In genomic region chr14:91882776-91883175, GRCh38 we compare ENCODE assay signal across 29 cellular contexts. TPM values are rescaled to one million over a fixed set of nuclear protein-coding genes. Genes with fewer than 3 reads are reported as not detected.
DNase-seq lines count a peak whose midpoint lies in the region; ATAC-seq, FAIRE-seq and TF ChIP-seq lines count a peak whose summit lies in the region.
"Had no signal": no experiment of that assay in that cellular context is flagged by ENCODE, and none has a peak within 500 bp of the region (broad histone marks: within the 10 kb centered on the region; RNA-seq: fewer than 3 reads in every experiment).

No MANE protein-coding gene starts in this region.

- WGBS in GM12878 (ENCODE audit: insufficient coverage, insufficient replicate concordance, low lambda C conversion rate, missing lambda C conversion rate) = 63% methylated on average over 4 of the region's 4 CpGs
- 64 to 76% methylated on average over 4 of the region's 4 CpGs for WGBS in testis, 2 donors

- intact Hi-C loops in CD8-positive, alpha-beta T cell (cut with DNase I, micrococcal nuclease) = no loop called here
- intact Hi-C loops in GM12878 (cut with micrococcal nuclease; ENCODE audit: unreplicated experiment) (no loop called here), testis (cut with DNase I; ENCODE audit: low total_unique reads) (no loop called here), mucosa of descending colon (cut with DNase I, micrococcal nuclease) (no loop called here)
- intact Hi-C loops in naive thymus-derived CD4-positive, alpha-beta T cell (cut with micrococcal nuclease) = no loop called here

- no TSS peak for BruUV-seq in GM12878 (replicated peaks; lab: Mats Ljungman, UMichigan)

- peak overlapping the region; percentile 66 for H3K27ac Mint-ChIP-seq in CD8-positive, alpha-beta T cell
- peak overlapping the region in 5 of 9 donors; percentile 12 to 72 (median 40) for H3K27ac Mint-ChIP-seq in naive thymus-derived CD4-positive, alpha-beta T cell
- H3K27ac Mint-ChIP-seq: activated CD4-positive, alpha-beta memory T cell treated with anti-CD3 and anti-CD28 coated beads, Interleukin-2, amount 10 ng/mL, durations not matched to agents 7 days and 5 days; activated naive CD4-positive, alpha-beta T cell treated with anti-CD3 and anti-CD28 coated beads, Interleukin-2, amount 50 U/mL, for 24 hours; activated T-helper 17 cell treated with anti-CD3 and anti-CD28 coated beads, Interleukin-2, amount 50 U/mL, for 72 hours; T-helper 17 cell had no signal

- no peak overlapping the region for H3K4me3 Mint-ChIP-seq in CD8-positive, alpha-beta T cell
- no peak overlapping the region for H3K4me3 Mint-ChIP-seq in naive thymus-derived CD4-positive, alpha-beta T cell
- H3K4me3 Mint-ChIP-seq: activated CD4-positive, alpha-beta memory T cell treated with anti-CD3 and anti-CD28 coated beads, Interleukin-2, amount 10 ng/mL, durations not matched to agents 7 days and 5 days; activated naive CD4-positive, alpha-beta T cell treated with anti-CD3 and anti-CD28 coated beads, Interleukin-2, amount 50 U/mL, for 24 hours; activated T-helper 17 cell treated with anti-CD3 and anti-CD28 coated beads, Interleukin-2, amount 50 U/mL, for 72 hours; neural crest cell; T-helper 17 cell had no signal

- H4K20me1 ChIP-seq in GM12878 (ENCODE audit: control insufficient read depth, insufficient read depth) = no peaks in the 10 kb centered on the region
- H4K20me1 ChIP-seq: BLaER1 had no signal

- no peaks in the 10 kb centered on the region for H3K27me3 ChIP-seq in CD8-positive, alpha-beta T cell (ENCODE audit: insufficient read depth, low read length)
- H3K27me3 ChIP-seq in GM12878 (replicated peaks in 1 of 2; ENCODE audit: control insufficient read depth in 2 of 2, insufficient read depth in 2 of 2, low read length in 1 of 2) (no peaks in the 10 kb centered on the region), testis (no peaks in the 10 kb centered on the region)
- no peaks in the 10 kb centered on the region for H3K27me3 ChIP-seq in naive thymus-derived CD4-positive, alpha-beta T cell (ENCODE audit: control insufficient read depth in 2 of 2, insufficient read depth in 2 of 2, low read length in 2 of 2)
- H3K27me3 ChIP-seq: BLaER1, cardiac muscle cell, right lobe of liver, tibial nerve had no signal

- no peak overlapping the region for H3K4me2 ChIP-seq in GM12878 (ENCODE audit: control insufficient read depth, insufficient read depth)
- H3K4me2 ChIP-seq: BLaER1 had no signal

- H3K9me3 ChIP-seq in CD8-positive, alpha-beta T cell (ENCODE audit: low read length) = no peaks in the 10 kb centered on the region
- H3K9me3 ChIP-seq in GM12878 (replicated peaks; ENCODE audit: control insufficient read depth, insufficient read depth, low read length) (no peaks in the 10 kb centered on the region), testis (no peaks in the 10 kb centered on the region), mucosa of descending colon (no peaks in the 10 kb centered on the region)
- H3K9me3 ChIP-seq in naive thymus-derived CD4-positive, alpha-beta T cell (ENCODE audit: control insufficient read depth in 2 of 3, low read length in 3 of 3) = no peaks in the 10 kb centered on the region
- H3K9me3 ChIP-seq: BLaER1, right lobe of liver, tibial nerve had no signal

- SMC1A ChIA-PET in GM12878 (lab: Charles Lee; ENCODE audit: uncharacterized antibody, unreplicated experiment) = interaction anchor here (0.7 to 0.9 kb wide), 3 partner anchors 17 to 233 kb away, joined by 3 to 4 read pairs (median 3); no protein-coding TSS in a partner anchor

- H3K4me1 Mint-ChIP-seq in CD8-positive, alpha-beta T cell (ENCODE audit: low read depth) = peaks cover 58% of the 10 kb centered on the region
- H3K4me1 Mint-ChIP-seq in naive thymus-derived CD4-positive, alpha-beta T cell = peaks cover 36 to 53% (median 44%) of the 10 kb centered on the region in 7 donors

- TF ChIP-seq POLR2A in GM12878 (IDR thresholded peaks at IDR 0.05; ENCODE audit: low read depth, low read length) (no peak), testis (IDR thresholded peaks at IDR 0.05) (no peak)

- TF ChIP-seq CTCF in CD8-positive, alpha-beta T cell (IDR thresholded peaks at IDR 0.05) = no peak
- TF ChIP-seq CTCF in GM12878 (IDR thresholded peaks at IDR 0.05 in 2 of 3, conservative IDR thresholded peaks at IDR 0.05 in 1 of 3; ENCODE audit: control insufficient read depth in 2 of 3, extremely low read depth in 1 of 3, insufficient read depth in 1 of 3, low read depth in 3 of 3, low read length in 3 of 3) (no peak), testis (IDR thresholded peaks at IDR 0.05) (no peak), mucosa of descending colon (IDR thresholded peaks at IDR 0.05) (no peak)

- no peaks in the 10 kb centered on the region for H3K27me3 Mint-ChIP-seq in CD8-positive, alpha-beta T cell (ENCODE audit: low read depth)
- no peaks in the 10 kb centered on the region for H3K27me3 Mint-ChIP-seq in naive thymus-derived CD4-positive, alpha-beta T cell
- H3K27me3 Mint-ChIP-seq: activated CD4-positive, alpha-beta memory T cell treated with anti-CD3 and anti-CD28 coated beads, Interleukin-2, amount 10 ng/mL, durations not matched to agents 7 days and 5 days; activated naive CD4-positive, alpha-beta T cell treated with anti-CD3 and anti-CD28 coated beads, Interleukin-2, amount 50 U/mL, for 24 hours; activated T-helper 17 cell treated with anti-CD3 and anti-CD28 coated beads, Interleukin-2, amount 50 U/mL, for 72 hours; T-helper 17 cell had no signal

- DNase-seq in CD8-positive, alpha-beta T cell = no peak
- no peak for DNase-seq in GM12878 (ENCODE audit: low read depth, low spot score)
- DNase-seq in naive thymus-derived CD4-positive, alpha-beta T cell = no peak
- no peak for DNase-seq in testis
- DNase-seq in mucosa of descending colon = no peak
- no peak for DNase-seq in T1000 (lab: John Stamatoyannopoulos, UW)
- DNase-seq: activated CD4-positive, alpha-beta memory T cell treated with anti-CD3 and anti-CD28 coated beads, Interleukin-2, amount 10 ng/mL, durations not matched to agents 7 days and 5 days; activated CD4-positive, alpha-beta T cell treated with anti-CD3 and anti-CD28 coated beads for 1 hour; Calu3; GOT3; NCI-H146; NCI-H2107; NCI-H446; right lobe of liver; stimulated activated naive CD4-positive, alpha-beta T cell treated with Interleukin-2 at 50 U/mL for 16 hours; T-helper 17 cell had no signal

- no peaks in the 10 kb centered on the region for H3K36me3 ChIP-seq in CD8-positive, alpha-beta T cell (ENCODE audit: insufficient read depth, low read length)
- H3K36me3 ChIP-seq in GM12878 (ENCODE audit: control insufficient read depth in 2 of 2, insufficient read depth in 2 of 2, low read length in 1 of 2) = no peaks in the 10 kb centered on the region
- no peaks in the 10 kb centered on the region for H3K36me3 ChIP-seq in naive thymus-derived CD4-positive, alpha-beta T cell (ENCODE audit: control insufficient read depth in 2 of 3, insufficient read depth in 3 of 3, low read length in 3 of 3)
- no peaks in the 10 kb centered on the region for H3K36me3 ChIP-seq in testis (ENCODE audit: low read depth, missing control alignments)
- no peaks in the 10 kb centered on the region for H3K36me3 ChIP-seq in mucosa of descending colon (ENCODE audit: low read depth)
- H3K36me3 ChIP-seq: BLaER1, cardiac muscle cell, right lobe of liver had no signal

- no peak for ATAC-seq in CD8-positive, alpha-beta T cell
- ATAC-seq in GM12878 (peak; percentile 25; the same call in 2 of the 3 replicates), mucosa of descending colon (no peak), HG03196 (IDR thresholded peaks at IDR 0.05; ENCODE audit: unreplicated experiment) (no peak)
- ATAC-seq in naive thymus-derived CD4-positive, alpha-beta T cell = no peak
- ATAC-seq: activated T-helper 17 cell treated with anti-CD3 and anti-CD28 coated beads, Interleukin-2, amount 50 U/mL, for 72 hours; esophagus mucosa; right lobe of liver; SK-N-SH treated with all-trans-retinoic acid at 6 μM for 48 hours; T-helper 17 cell had no signal

- no peak overlapping the region for H3K4me3 ChIP-seq in CD8-positive, alpha-beta T cell (ENCODE audit: low read depth, low read length)
- no peak overlapping the region for H3K4me3 ChIP-seq in GM12878
- H3K4me3 ChIP-seq in naive thymus-derived CD4-positive, alpha-beta T cell (ENCODE audit: low read length) = no peak overlapping the region
- H3K4me3 ChIP-seq in testis = no peak overlapping the region
- H3K4me3 ChIP-seq in mucosa of descending colon = no peak overlapping the region
- H3K4me3 ChIP-seq: BLaER1, cardiac muscle cell, right lobe of liver, tibial nerve had no signal

- H3K79me2 ChIP-seq in GM12878 (ENCODE audit: control insufficient read depth, insufficient read depth, low read length) = no peaks in the 10 kb centered on the region
- H3K79me2 ChIP-seq: parathyroid adenoma had no signal

- TF ChIP-seq RAD21 in GM12878 (IDR thresholded peaks at IDR 0.05; ENCODE audit: insufficient read depth, low read depth, low read length) = no peak

- in situ Hi-C loops in GM12878 (cut with MboI) = no loop called here

- RAD21 ChIA-PET in GM12878 (lab: Charles Lee; ENCODE audit: unreplicated experiment) = interaction anchor here (0.9 to 1.1 kb wide), 3 partner anchors 29 to 233 kb away, joined by 3 read pairs; no protein-coding TSS in a partner anchor

- no peak for TF ChIP-seq EP300 in GM12878 (IDR thresholded peaks at IDR 0.05; ENCODE audit: borderline replicate concordance in 1 of 2, control insufficient read depth in 1 of 2, low read depth in 2 of 2, low read length in 2 of 2)

- no peaks in the 10 kb centered on the region for H3K36me3 Mint-ChIP-seq in CD8-positive, alpha-beta T cell
- peaks cover 0 to 9% (median 0%) of the 10 kb centered on the region in 5 donors for H3K36me3 Mint-ChIP-seq in naive thymus-derived CD4-positive, alpha-beta T cell
- H3K36me3 Mint-ChIP-seq: activated naive CD4-positive, alpha-beta T cell treated with anti-CD3 and anti-CD28 coated beads, Interleukin-2, amount 50 U/mL, for 24 hours had no signal

- FAIRE-seq in GM12878 (lab: Jason Lieb, UNC) = no peak
- FAIRE-seq: frontal cortex, GM12891 had no signal

- H3K9ac ChIP-seq in GM12878 (ENCODE audit: control insufficient read depth, insufficient read depth, low read length) = no peak overlapping the region
- H3K9ac ChIP-seq: BLaER1, parathyroid adenoma had no signal

- CTCF ChIA-PET in CD8-positive, alpha-beta T cell (lab: Charles Lee) = interaction anchor here (0.8 to 1.6 kb wide), 5 partner anchors 9 to 27 kb away, joined by 3 to 5 read pairs (median 5); no protein-coding TSS in a partner anchor
- CTCF ChIA-PET in GM12878 (lab: Yijun Ruan, JAX) = interaction anchor here (0.5 to 1.1 kb wide), 2 partner anchors 9 to 348 kb away, joined by 4 read pairs; no protein-coding TSS in a partner anchor
- CTCF ChIA-PET in naive thymus-derived CD4-positive, alpha-beta T cell (lab: Charles Lee) = interaction anchor here (0.6 to 1.6 kb wide), 6 partner anchors 9 to 29 kb away, joined by 3 to 8 read pairs (median 4); no protein-coding TSS in a partner anchor

- H3K4me1 ChIP-seq in CD8-positive, alpha-beta T cell (ENCODE audit: insufficient read depth, low read length) = peaks cover 18% of the 10 kb centered on the region
- H3K4me1 ChIP-seq in GM12878 (ENCODE audit: control insufficient read depth, insufficient read depth, low read length) (no peaks in the 10 kb centered on the region), testis (peaks cover 22% of the 10 kb centered on the region), mucosa of descending colon (ENCODE audit: low read depth) (no peaks in the 10 kb centered on the region)
- H3K4me1 ChIP-seq in naive thymus-derived CD4-positive, alpha-beta T cell (ENCODE audit: control insufficient read depth in 2 of 2, insufficient read depth in 2 of 2, low read length in 2 of 2) = peaks cover 19 to 21% of the 10 kb centered on the region in 2 donors
- H3K4me1 ChIP-seq: parathyroid adenoma, right lobe of liver had no signal

- POLR2A ChIA-PET in CD8-positive, alpha-beta T cell (lab: Charles Lee) = interaction anchor here (0.9 to 1.3 kb wide), 4 partner anchors 8 to 29 kb away, joined by 3 to 6 read pairs (median 3); partner anchors contain the start of gene TC2N
- POLR2A ChIA-PET in GM12878 (lab: Charles Lee) = no interaction called here
- POLR2A ChIA-PET in naive thymus-derived CD4-positive, alpha-beta T cell (lab: Charles Lee) = interaction anchor here (0.9 to 5.3 kb wide), 7 partner anchors 9 to 29 kb away, joined by 3 to 71 read pairs (median 7); partner anchors contain the start of gene TC2N

- peaks cover 3% of the 10 kb centered on the region for H3K9me3 Mint-ChIP-seq in CD8-positive, alpha-beta T cell
- peaks cover 0 to 5% (median 0%) of the 10 kb centered on the region in 11 donors for H3K9me3 Mint-ChIP-seq in naive thymus-derived CD4-positive, alpha-beta T cell
- H3K9me3 Mint-ChIP-seq: activated CD4-positive, alpha-beta memory T cell treated with anti-CD3 and anti-CD28 coated beads, Interleukin-2, amount 10 ng/mL, durations not matched to agents 7 days and 5 days; activated naive CD4-positive, alpha-beta T cell treated with anti-CD3 and anti-CD28 coated beads, Interleukin-2, amount 50 U/mL, for 24 hours; activated T-helper 17 cell treated with anti-CD3 and anti-CD28 coated beads, Interleukin-2, amount 50 U/mL, for 72 hours; neural crest cell had no signal

- no peak overlapping the region for H3K27ac ChIP-seq in CD8-positive, alpha-beta T cell (ENCODE audit: low read depth, low read length)
- H3K27ac ChIP-seq in GM12878 (ENCODE audit: control insufficient read depth, insufficient read depth) = no peak overlapping the region
- no peak overlapping the region for H3K27ac ChIP-seq in naive thymus-derived CD4-positive, alpha-beta T cell (ENCODE audit: low read depth, low read length)
- peak overlapping the region; percentile 27 to 78 for H3K27ac ChIP-seq in testis
- H3K27ac ChIP-seq: BLaER1, cardiac muscle cell, HL-60, parathyroid adenoma, right lobe of liver had no signal

- H2AFZ ChIP-seq in GM12878 (ENCODE audit: control insufficient read depth, low read depth, low read length) = no peak overlapping the region
- H2AFZ ChIP-seq: parathyroid adenoma had no signal

RNA-seq across cellular contexts. Expression of gene TC2N, which starts 15.4 kb away (rescaled TPM):
- total RNA-seq in CD8-positive, alpha-beta T cell = 100 to 1,000 TPM; 132 TPM
- total RNA-seq in GM12878 (2013; cell fraction: nucleolus; rRNA removed) = 8.2 and 8.3 TPM in 2 replicates
- total RNA-seq in GM12878 (2014; rRNA removed) = 0.23 and 0.49 TPM in 2 replicates
- total RNA-seq in GM12878 (2014; rRNA removed; fragmentation: Illumina TruSeq; extraction: Trizol) = 0.74 and 0.76 TPM in 2 replicates
- total RNA-seq in GM12878 (2021) = 1.4 and 1.6 TPM in 2 replicates
- polyA plus RNA-seq in GM12878 (2011; ENCODE audit: low read depth) = 0.58 TPM
- polyA plus RNA-seq in GM12878 (2011; rRNA removed) = 0.65 and 1.1 TPM in 2 replicates
- 0.20 and 0.39 TPM in 2 replicates for polyA plus RNA-seq in GM12878 (2011; cell fraction: cytosol; rRNA removed)
- polyA plus RNA-seq in GM12878 (2011; cell fraction: nucleus; rRNA removed) = 0.22 and 0.45 TPM in 2 replicates
- polyA plus RNA-seq in GM12878 (2012) = 0.54 and 1.7 TPM in 2 replicates
- 0.71 and 1.2 TPM in 2 replicates for polyA plus RNA-seq in GM12878 (2014; fragmentation: Illumina TruSeq; extraction: Trizol)
- under 1 TPM; 0.15 to 0.23 TPM for polyA plus RNA-seq in GM12878 (2014; fragmentation: Nextera tagmentation; extraction: Ambion mirVana)
- polyA plus RNA-seq in GM12878 (2014; rRNA removed) = 0.38 and 0.49 TPM in 2 replicates
- under 1 TPM; 0.16 to 0.31 TPM for polyA plus RNA-seq in GM12878 (2016; fragmentation: Nextera tagmentation; extraction: Ambion mirVana)
- 0.46 and 0.51 TPM in 2 replicates for polyA minus RNA-seq in GM12878 (2011; rRNA and poly(A)+ RNA removed)
- 1.2 TPM in 1 of 2 replicates, not detected in the other for polyA minus RNA-seq in GM12878 (2011; cell fraction: cytosol; rRNA and poly(A)+ RNA removed)
- 0.57 and 0.60 TPM in 2 replicates for polyA minus RNA-seq in GM12878 (2011; cell fraction: nucleus; rRNA and poly(A)+ RNA removed)
- total RNA-seq in naive thymus-derived CD4-positive, alpha-beta T cell = 100 to 1,000 TPM; 158 to 301 (median 246) TPM
- 100 to 1,000 TPM; 167 to 193 TPM for polyA plus RNA-seq in naive thymus-derived CD4-positive, alpha-beta T cell
- 10 to 100 TPM; 19.6 to 24.3 TPM for total RNA-seq in testis
- 17.2 TPM for polyA plus RNA-seq in testis (ENCODE audit: insufficient read depth, low read depth, low replicate concordance)
- total RNA-seq in mucosa of descending colon = 10 to 100 TPM; 39.0 to 75.1 (median 63.6) TPM
- total RNA-seq: neural crest cell had no signal

Comparison
In these comparisons a context has a peak if more than half of its experiments do, and no peak if none do; other contexts are left out.
1. H3K27ac ChIP-seq: peak in testis (2 of 2); none in CD8-positive, alpha-beta T cell (single experiment), GM12878 (single experiment) and naive thymus-derived CD4-positive, alpha-beta T cell (single experiment).